Comparison of ENCODE assay signal across 8 cellular contexts in genomic region chr10:15370212-15370740, GRCh38. TPM values are rescaled to one million over a fixed set of nuclear protein-coding genes. Genes with fewer than 3 reads are reported as not detected.
DNase-seq lines count a peak whose midpoint lies in the region; ATAC-seq and TF ChIP-seq lines count a peak whose summit lies in the region.

No MANE protein-coding gene starts in this region.

- H3K79me2 ChIP-seq in neural cell (replicated peaks; ENCODE audit: insufficient read depth, low read length): peaks cover 46% of the 10 kb centered on the region

- CTCF ChIA-PET in Caco-2 (lab: Charles Lee): interaction anchor here (0.7 to 1.3 kb wide), 3 partner anchors 24 to 118 kb away, joined by 3 to 14 read pairs (median 4); no protein-coding TSS in a partner anchor
- CTCF ChIA-PET in activated CD8-positive, alpha-beta T cell treated with anti-CD3 and anti-CD28 coated beads, Interleukin-2, amount 10 ng/mL, durations not matched to agents 7 days and 5 days (lab: Charles Lee): interaction anchor here (1.2 to 1.4 kb wide), 2 partner anchors 8 to 116 kb away, joined by 3 read pairs; no protein-coding TSS in a partner anchor

- no peaks in the 10 kb centered on the region for H3K9me2 ChIP-seq in neural cell (ENCODE audit: insufficient read depth, low read length)

- H3K36me3 Mint-ChIP-seq in Caco-2 (ENCODE audit: insufficient read depth, unreplicated experiment): no peaks in the 10 kb centered on the region
- no peaks in the 10 kb centered on the region for H3K36me3 Mint-ChIP-seq in activated CD8-positive, alpha-beta T cell treated with anti-CD3 and anti-CD28 coated beads, Interleukin-2, amount 10 ng/mL, durations not matched to agents 7 days and 5 days (ENCODE audit: low read depth)

- POLR2A ChIA-PET in Caco-2 (lab: Charles Lee): interaction anchor here (0.7 kb wide), 1 partner anchor 36 kb away, joined by 3 read pairs; no protein-coding TSS in a partner anchor
- POLR2A ChIA-PET in activated CD8-positive, alpha-beta T cell treated with anti-CD3 and anti-CD28 coated beads, Interleukin-2, amount 10 ng/mL, durations not matched to agents 7 days and 5 days (lab: Charles Lee): interaction anchor here (0.6 kb wide), 1 partner anchor 967 kb away, joined by 3 read pairs; no protein-coding TSS in a partner anchor

- peaks cover 9% of the 10 kb centered on the region for H3K4me1 ChIP-seq in Caco-2

- H3K4me3 ChIP-seq in Caco-2 (ENCODE audit: low read depth, low read length) (peak overlapping the region; percentile 66), neural cell (ENCODE audit: low read length) (peak overlapping the region; percentile 88)

- H3K9me3 ChIP-seq in Caco-2 (no peaks in the 10 kb centered on the region), neural cell (ENCODE audit: low read length) (no peaks in the 10 kb centered on the region)

- TF ChIP-seq EP300 in neural cell (conservative IDR thresholded peaks at IDR 0.05; ENCODE audit: poor library complexity, severe bottlenecking): no peak

- H4K20me1 ChIP-seq in neural cell (ENCODE audit: insufficient read depth): no peaks in the 10 kb centered on the region

- H3K27ac Mint-ChIP-seq in Caco-2 (ENCODE audit: unreplicated experiment): peak overlapping the region; percentile 90
- no peak overlapping the region for H3K27ac Mint-ChIP-seq in activated CD8-positive, alpha-beta T cell treated with anti-CD3 and anti-CD28 coated beads, Interleukin-2, amount 10 ng/mL, durations not matched to agents 7 days and 5 days

- H3K36me3 ChIP-seq in Caco-2 (ENCODE audit: control insufficient read depth, insufficient read depth, low read length) (no peaks in the 10 kb centered on the region), neural cell (ENCODE audit: insufficient read depth, low read length) (no peaks in the 10 kb centered on the region)

- intact Hi-C loops in Caco-2 (cut with micrococcal nuclease; ENCODE audit: unreplicated experiment): loop anchor here (2.0 to 5.0 kb wide), 2 partner anchors 107 to 203 kb away; partner anchors contain the start of gene NMT2

- no peak for TF ChIP-seq CTCF in Caco-2 (IDR thresholded peaks at IDR 0.05; ENCODE audit: insufficient read depth in 1 of 2, low read depth in 1 of 2, low read length in 1 of 2, severe bottlenecking in 1 of 2, unreplicated experiment in 1 of 2)
- TF ChIP-seq CTCF in neural cell (IDR thresholded peaks at IDR 0.05; ENCODE audit: poor library complexity, severe bottlenecking): no peak

- peak; percentile 29 for ATAC-seq in HG02885 (IDR thresholded peaks at IDR 0.05; ENCODE audit: poor library complexity, unreplicated experiment)
- ATAC-seq in activated CD8-positive, alpha-beta T cell treated with anti-CD3 and anti-CD28 coated beads, Interleukin-2, amount 10 ng/mL, durations not matched to agents 7 days and 5 days: peak; percentile 25

- H3K27me3 Mint-ChIP-seq in Caco-2 (ENCODE audit: insufficient read depth, unreplicated experiment): peaks cover 5% of the 10 kb centered on the region
- peaks cover 64% of the 10 kb centered on the region for H3K27me3 Mint-ChIP-seq in activated CD8-positive, alpha-beta T cell treated with anti-CD3 and anti-CD28 coated beads, Interleukin-2, amount 10 ng/mL, durations not matched to agents 7 days and 5 days (ENCODE audit: low read depth)

- H3K27me3 ChIP-seq in Caco-2 (replicated peaks; ENCODE audit: control insufficient read depth, insufficient read depth, low read length) (peaks cover 1% of the 10 kb centered on the region), neural cell (ENCODE audit: insufficient read depth, low read depth, low read length) (no peaks in the 10 kb centered on the region)

- no peak for TF ChIP-seq RAD21 in neural cell (conservative IDR thresholded peaks at IDR 0.05)

- peak overlapping the region; percentile 87 for H3K4me3 Mint-ChIP-seq in Caco-2 (ENCODE audit: unreplicated experiment)
- H3K4me3 Mint-ChIP-seq in activated CD8-positive, alpha-beta T cell treated with anti-CD3 and anti-CD28 coated beads, Interleukin-2, amount 10 ng/mL, durations not matched to agents 7 days and 5 days: peak overlapping the region; percentile 57

- H2AFZ ChIP-seq in neural cell (ENCODE audit: low read depth, low read length): peak overlapping the region; percentile 40

- no peaks in the 10 kb centered on the region for H3K9me3 Mint-ChIP-seq in Caco-2 (ENCODE audit: unreplicated experiment)
- no peaks in the 10 kb centered on the region for H3K9me3 Mint-ChIP-seq in activated CD8-positive, alpha-beta T cell treated with anti-CD3 and anti-CD28 coated beads, Interleukin-2, amount 10 ng/mL, durations not matched to agents 7 days and 5 days (ENCODE audit: insufficient read depth)

- peaks cover 11% of the 10 kb centered on the region for H3K4me1 Mint-ChIP-seq in Caco-2 (ENCODE audit: low read depth, unreplicated experiment)
- H3K4me1 Mint-ChIP-seq in activated CD8-positive, alpha-beta T cell treated with anti-CD3 and anti-CD28 coated beads, Interleukin-2, amount 10 ng/mL, durations not matched to agents 7 days and 5 days (ENCODE audit: low read depth): peaks cover 3% of the 10 kb centered on the region

- peak overlapping the region; percentile 55 for H3K27ac ChIP-seq in neural cell (ENCODE audit: low read length)

- no TSS peak for BruUV-seq in Caco-2 (replicated peaks; lab: Mats Ljungman, UMichigan)

- DNase-seq in Caco-2 (peak; percentile 38 to 56), fibroblast of gingiva (ENCODE audit: low read depth) (peak; percentile 14), NCI-H2196 treated with DMSO at 0.1 percent for 48 hours (lab: John Stamatoyannopoulos, UW; ENCODE audit: unreplicated experiment) (no peak), NCI-H1930 (lab: John Stamatoyannopoulos, UW) (no peak), NCI-H1092 treated with DMSO at 0.1 percent for 48 hours (lab: John Stamatoyannopoulos, UW) (no peak)
- no peak for DNase-seq in activated CD8-positive, alpha-beta T cell treated with anti-CD3 and anti-CD28 coated beads, Interleukin-2, amount 10 ng/mL, durations not matched to agents 7 days and 5 days

- H3K9ac ChIP-seq in neural cell (ENCODE audit: low read length): peak overlapping the region; percentile 87

- peak overlapping the region; percentile 90 for H3K4me2 ChIP-seq in neural cell (ENCODE audit: low read length)

- no peaks in the 10 kb centered on the region for H3F3A ChIP-seq in neural cell (ENCODE audit: insufficient read depth, low read length, poor library complexity, severe bottlenecking)

TF ChIP-seq in neural cell, 6 proteins besides CTCF, POLR2A, EP300 and RAD21:
- TF ChIP-seq SMC3 (conservative IDR thresholded peaks at IDR 0.05; ENCODE audit: poor library complexity) (no peak), EZH2 (IDR thresholded peaks at IDR 0.05; ENCODE audit: borderline replicate concordance, insufficient read depth, low read length, poor library complexity, severe bottlenecking) (no peak), TAF1 (IDR thresholded peaks at IDR 0.05; ENCODE audit: low read depth) (no peak), REST (IDR thresholded peaks at IDR 0.05; ENCODE audit: borderline replicate concordance) (no peak)

RNA-seq across cellular contexts. Expression of gene FAM171A1, which starts 0.8 kb away (rescaled TPM):
- total RNA-seq in Caco-2 (2022): 26.3 and 27.9 TPM in 2 replicates
- 1 to 10 TPM; 4.0 TPM for total RNA-seq in activated CD8-positive, alpha-beta T cell treated with anti-CD3 and anti-CD28 coated beads, Interleukin-2, amount 10 ng/mL, durations not matched to agents 7 days and 5 days
- polyA plus RNA-seq in neural cell: 26.8 and 28.8 TPM in 2 replicates
- 43.8 and 44.3 TPM in 2 replicates for polyA minus RNA-seq in neural cell

Comparison
In these comparisons a context has a peak if more than half of its experiments do, and no peak if none do; other contexts are left out.
1. DNase-seq: peak in Caco-2 (2 of 2) and fibroblast of gingiva (single experiment); none in activated CD8-positive, alpha-beta T cell treated with anti-CD3 and anti-CD28 coated beads, Interleukin-2, amount 10 ng/mL, durations not matched to agents 7 days and 5 days (single experiment), NCI-H2196 treated with DMSO at 0.1 percent for 48 hours (single experiment), NCI-H1930 (0 of 2) and NCI-H1092 treated with DMSO at 0.1 percent for 48 hours (single experiment).